1 cellular context compared by ENCODE assay signal in genomic region chr19:17353386-17353785, GRCh38.
TF ChIP-seq lines count a peak whose summit lies in the region.

No MANE protein-coding gene starts in this region.

TF ChIP-seq in H1, 55 proteins besides CTCF, POLR2A, EP300 and RAD21:
- no peak for TF ChIP-seq BRCA1 (IDR thresholded peaks at IDR 0.05; ENCODE audit: low read depth, low read length)
